Comparison of ENCODE assay signal across 14 cellular contexts in the genomic region with DNA sequence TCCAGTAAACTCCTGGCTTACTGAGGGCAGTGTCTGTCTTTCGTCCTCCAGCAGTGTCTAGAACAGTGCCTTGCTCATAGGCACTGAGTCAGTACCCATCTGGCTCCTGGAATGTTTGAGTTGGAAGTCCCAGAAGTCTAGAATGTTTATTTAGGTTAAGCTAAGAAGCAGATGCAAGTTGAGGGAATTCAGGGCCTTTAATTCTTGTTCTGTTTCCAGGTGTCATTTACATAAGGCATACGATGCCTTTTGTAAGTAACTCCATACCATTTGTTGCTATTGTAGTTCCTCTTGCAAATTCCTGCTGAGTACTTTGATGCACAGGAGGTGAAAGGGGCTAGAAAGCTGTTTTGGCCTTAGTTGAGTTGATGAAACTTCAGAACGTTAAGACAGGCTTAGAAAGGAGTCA. TPM values are rescaled to one million over a fixed set of nuclear protein-coding genes. Genes with fewer than 3 reads are reported as not detected.
DNase-seq lines count a peak whose midpoint lies in the region; ATAC-seq and TF ChIP-seq lines count a peak whose summit lies in the region.
"Had no signal": no experiment of that assay in that cellular context is flagged by ENCODE, and none has a peak within 500 bp of the region (broad histone marks: within the 10 kb centered on the region; RNA-seq: fewer than 3 reads in every experiment).

No MANE protein-coding gene starts in this region.

- no peaks in the 10 kb centered on the region for H3K79me2 ChIP-seq in H9 (ENCODE audit: insufficient read depth, low read length)

- H3K56ac ChIP-seq in H9 (ENCODE audit: insufficient read length, low read depth, low read length): no peak overlapping the region

- H2BK120ac ChIP-seq in H9 (ENCODE audit: low read depth, low read length, poor library complexity, severe bottlenecking): no peak overlapping the region

- H3K9ac ChIP-seq in H9 (ENCODE audit: extremely low read depth, insufficient read length, low read length): no peak overlapping the region

- peak overlapping the region; percentile 0 for H3K4me2 ChIP-seq in H9 (ENCODE audit: insufficient read depth, insufficient read length, low read length)

- no peak overlapping the region for H3K14ac ChIP-seq in H9 (ENCODE audit: insufficient read depth, low read length)

- H3K9me3 Mint-ChIP-seq in H9: no peaks in the 10 kb centered on the region
- H3K9me3 Mint-ChIP-seq in stimulated activated memory B cell treated with anti-CD40 and anti-IgM and Interleukin-4, amounts not matched to agents 10 μg/mL and 1 μg/mL and 100 μg/mL, for 72 hours: no peaks in the 10 kb centered on the region
- H3K9me3 Mint-ChIP-seq: activated naive CD4-positive, alpha-beta T cell treated with anti-CD3 and anti-CD28 coated beads for 36 hours; memory B cell; stimulated activated naive B cell treated with anti-CD40 and anti-IgM and Interleukin-4, amounts not matched to agents 10 μg/mL and 1 μg/mL and 100 μg/mL, for 72 hours had no signal

- TF ChIP-seq CTCF in H9 (conservative IDR thresholded peaks at IDR 0.05) (no peak), gastroesophageal sphincter (IDR thresholded peaks at IDR 0.05) (no peak), stomach (IDR thresholded peaks at IDR 0.05) (no peak)

- TF ChIP-seq EP300 in gastroesophageal sphincter (IDR thresholded peaks at IDR 0.05): no peak
- TF ChIP-seq EP300 in stomach (IDR thresholded peaks at IDR 0.05): no peak

- H3K18ac ChIP-seq in H9 (ENCODE audit: insufficient read length, low read depth, low read length): no peak overlapping the region

- no peak overlapping the region for H2BK12ac ChIP-seq in H9 (ENCODE audit: insufficient read length, low read depth, low read length)

- H3T11ph ChIP-seq in H9 (ENCODE audit: low read length): no peak overlapping the region

- no peak overlapping the region for H2BK15ac ChIP-seq in H9 (ENCODE audit: low read depth, low read length)

- H3K9me3 ChIP-seq in H9 (ENCODE audit: control insufficient read depth, low read depth, low read length): no peaks in the 10 kb centered on the region
- no peaks in the 10 kb centered on the region for H3K9me3 ChIP-seq in gastroesophageal sphincter
- H3K9me3 ChIP-seq in stomach: no peaks in the 10 kb centered on the region
- H3K9me3 ChIP-seq: Peyer's patch had no signal

- H3K36me3 ChIP-seq in gastroesophageal sphincter (no peaks in the 10 kb centered on the region), stomach (no peaks in the 10 kb centered on the region)
- H3K36me3 ChIP-seq: Peyer's patch had no signal

- H4K8ac ChIP-seq in H9 (replicated peaks; ENCODE audit: insufficient read length, low read depth, low read length): no peak overlapping the region

- H3K36me3 Mint-ChIP-seq in H9 (ENCODE audit: insufficient read depth in 1 of 3, low read depth in 3 of 3): no peaks in the 10 kb centered on the region; a peak in 1 of 7 replicates
- H3K36me3 Mint-ChIP-seq in stimulated activated memory B cell treated with anti-CD40 and anti-IgM and Interleukin-4, amounts not matched to agents 10 μg/mL and 1 μg/mL and 100 μg/mL, for 72 hours: no peaks in the 10 kb centered on the region
- H3K36me3 Mint-ChIP-seq: memory B cell; stimulated activated naive B cell treated with anti-CD40 and anti-IgM and Interleukin-4, amounts not matched to agents 10 μg/mL and 1 μg/mL and 100 μg/mL, for 72 hours had no signal

- H3K23ac ChIP-seq in H9 (ENCODE audit: insufficient read length, low read depth, low read length): no peak overlapping the region

- H3K4me3 Mint-ChIP-seq in H9: 0 out of 5 replicates have a peak overlapping the region, but pooled peaks of 1 of the 2 experiments have one; percentile 45
- H3K4me3 Mint-ChIP-seq in stimulated activated memory B cell treated with anti-CD40 and anti-IgM and Interleukin-4, amounts not matched to agents 10 μg/mL and 1 μg/mL and 100 μg/mL, for 72 hours: no peak overlapping the region
- H3K4me3 Mint-ChIP-seq: activated naive CD4-positive, alpha-beta T cell treated with anti-CD3 and anti-CD28 coated beads for 36 hours; memory B cell; stimulated activated naive B cell treated with anti-CD40 and anti-IgM and Interleukin-4, amounts not matched to agents 10 μg/mL and 1 μg/mL and 100 μg/mL, for 72 hours had no signal

- H4K20me1 ChIP-seq in H9 (ENCODE audit: control insufficient read depth, insufficient read depth, insufficient read length): no peaks in the 10 kb centered on the region

- H3K4me1 ChIP-seq in H9 (ENCODE audit: insufficient read depth, low read length) (peaks cover 6% of the 10 kb centered on the region), gastroesophageal sphincter (peaks cover 18 to 88% (median 45%) of the 10 kb centered on the region in 3 donors), stomach (peaks cover 43 to 89% (median 76%) of the 10 kb centered on the region in 4 donors)

- TF ChIP-seq POLR2A in gastroesophageal sphincter (IDR thresholded peaks at IDR 0.05) (no peak), stomach (IDR thresholded peaks at IDR 0.05) (no peak)

- H4K5ac ChIP-seq in H9 (ENCODE audit: insufficient read length, low read depth, low read length): no peak overlapping the region

- no CpG with 5 or more reads among the region's 3 CpGs for WGBS in H9 (ENCODE audit: extremely low coverage, insufficient read length, low lambda C conversion rate)
- WGBS in gastroesophageal sphincter (ENCODE audit: low coverage in 1 of 2), 2 donors: 6 to 33% methylated on average over 2 to 3 of the region's 3 CpGs
- WGBS in stomach, 5 donors: 18 to 40% (median 22%) methylated on average over 3 of the region's 3 CpGs

- H3K23me2 ChIP-seq in H9 (ENCODE audit: insufficient read length, low read depth, low read length, poor library complexity, severe bottlenecking): no peaks in the 10 kb centered on the region

- no peaks in the 10 kb centered on the region for H3K79me1 ChIP-seq in H9 (ENCODE audit: insufficient read depth, low read depth, low read length, poor library complexity, severe bottlenecking)

- no peak overlapping the region for H2AFZ ChIP-seq in H9 (ENCODE audit: low read length)

- intact Hi-C loops in stomach (cut with DNase I; ENCODE audit: low total_unique reads): no loop called here

- H3K4me3 ChIP-seq in gastroesophageal sphincter (no peak overlapping the region), stomach (no peak overlapping the region)
- H3K4me3 ChIP-seq: Peyer's patch had no signal

- H3K27ac Mint-ChIP-seq in H9: peak overlapping the region in 2 of 3 experiments; percentile 94 to 95; a peak in 5 of 7 replicates
- H3K27ac Mint-ChIP-seq in stimulated activated memory B cell treated with anti-CD40 and anti-IgM and Interleukin-4, amounts not matched to agents 10 μg/mL and 1 μg/mL and 100 μg/mL, for 72 hours: no peak overlapping the region
- H3K27ac Mint-ChIP-seq: activated naive CD4-positive, alpha-beta T cell treated with anti-CD3 and anti-CD28 coated beads for 36 hours; memory B cell; stimulated activated naive B cell treated with anti-CD40 and anti-IgM and Interleukin-4, amounts not matched to agents 10 μg/mL and 1 μg/mL and 100 μg/mL, for 72 hours had no signal

- no peak for ATAC-seq in gastroesophageal sphincter
- ATAC-seq in GM21390 (IDR thresholded peaks at IDR 0.05; ENCODE audit: unreplicated experiment): no peak
- no peak for ATAC-seq in stimulated activated memory B cell treated with anti-CD40 and anti-IgM and Interleukin-4, amounts not matched to agents 10 μg/mL and 1 μg/mL and 100 μg/mL, for 72 hours
- ATAC-seq: stimulated activated naive B cell treated with anti-CD40 and anti-IgM and Interleukin-4, amounts not matched to agents 10 μg/mL and 1 μg/mL and 100 μg/mL, for 72 hours had no signal

- no peak overlapping the region for H2BK20ac ChIP-seq in H9 (ENCODE audit: low read depth, low read length, poor library complexity, severe bottlenecking)

- peaks cover 23 to 29% of the 10 kb centered on the region in 2 experiments for H3K4me1 Mint-ChIP-seq in H9
- H3K4me1 Mint-ChIP-seq in stimulated activated memory B cell treated with anti-CD40 and anti-IgM and Interleukin-4, amounts not matched to agents 10 μg/mL and 1 μg/mL and 100 μg/mL, for 72 hours: peaks cover 7% of the 10 kb centered on the region
- H3K4me1 Mint-ChIP-seq: stimulated activated naive B cell treated with anti-CD40 and anti-IgM and Interleukin-4, amounts not matched to agents 10 μg/mL and 1 μg/mL and 100 μg/mL, for 72 hours had no signal

- H3K27ac ChIP-seq in H9 (ENCODE audit: insufficient read length, low read depth, low read length) (peak overlapping the region; percentile 33), gastroesophageal sphincter (peak overlapping the region; percentile 73 to 83 (median 80)), stomach (peak overlapping the region; percentile 19 to 82 (median 70))

- H3K27me3 ChIP-seq in H9 (ENCODE audit: insufficient read depth, low read length): no peaks in the 10 kb centered on the region
- no peaks in the 10 kb centered on the region for H3K27me3 ChIP-seq in gastroesophageal sphincter
- no peaks in the 10 kb centered on the region for H3K27me3 ChIP-seq in stomach
- H3K27me3 ChIP-seq: Peyer's patch had no signal

- H2BK5ac ChIP-seq in H9 (ENCODE audit: insufficient read length, low read length): no peak overlapping the region

- DNase-seq in H9: no peak
- DNase-seq in amniotic epithelial cell (ENCODE audit: low read depth): peak; percentile 77
- no peak for DNase-seq in stomach
- no peak for DNase-seq in NCI-H82 (lab: John Stamatoyannopoulos, UW)
- no peak for DNase-seq in NCI-H2196 treated with DMSO at 0.1 percent for 48 hours (lab: John Stamatoyannopoulos, UW; ENCODE audit: unreplicated experiment)
- DNase-seq: activated naive CD4-positive, alpha-beta T cell treated with anti-CD3 and anti-CD28 coated beads for 36 hours; DMS79 treated with DMSO at 0.1 percent for 48 hours; NCI-H1694; Peyer's patch; stimulated activated naive B cell treated with anti-CD40 and anti-IgM and Interleukin-4, amounts not matched to agents 10 μg/mL and 1 μg/mL and 100 μg/mL, for 72 hours had no signal

- no peaks in the 10 kb centered on the region for H3K27me3 Mint-ChIP-seq in H9 (ENCODE audit: low read depth)
- peaks cover 15% of the 10 kb centered on the region for H3K27me3 Mint-ChIP-seq in stimulated activated memory B cell treated with anti-CD40 and anti-IgM and Interleukin-4, amounts not matched to agents 10 μg/mL and 1 μg/mL and 100 μg/mL, for 72 hours
- H3K27me3 Mint-ChIP-seq: stimulated activated naive B cell treated with anti-CD40 and anti-IgM and Interleukin-4, amounts not matched to agents 10 μg/mL and 1 μg/mL and 100 μg/mL, for 72 hours had no signal

- no peak overlapping the region for H4K91ac ChIP-seq in H9 (ENCODE audit: insufficient read length, low read depth, low read length)

- no peak overlapping the region for H2AK5ac ChIP-seq in H9 (ENCODE audit: insufficient read length, low read length)

- H3K4ac ChIP-seq in H9 (ENCODE audit: low read depth, low read length): no peak overlapping the region

RNA-seq across cellular contexts. Expression of a gene that starts 22.2 kb away (rescaled TPM):
- 7.8 and 8.0 TPM in 2 replicates for total RNA-seq in H9 (2021)
- total RNA-seq in gastroesophageal sphincter: 100 to 1,000 TPM; 153 to 404 (median 215) TPM
- 100 to 1,000 TPM in 1 of 5 donors, 10 to 100 TPM in 4; 36.1 to 117 (median 51.9) TPM for total RNA-seq in stomach
- 10 to 100 TPM; 18.1 to 27.2 (median 22.0) TPM for polyA plus RNA-seq in stomach
